Comparison of ENCODE assay signal across 4 cellular contexts in the genomic region with DNA sequence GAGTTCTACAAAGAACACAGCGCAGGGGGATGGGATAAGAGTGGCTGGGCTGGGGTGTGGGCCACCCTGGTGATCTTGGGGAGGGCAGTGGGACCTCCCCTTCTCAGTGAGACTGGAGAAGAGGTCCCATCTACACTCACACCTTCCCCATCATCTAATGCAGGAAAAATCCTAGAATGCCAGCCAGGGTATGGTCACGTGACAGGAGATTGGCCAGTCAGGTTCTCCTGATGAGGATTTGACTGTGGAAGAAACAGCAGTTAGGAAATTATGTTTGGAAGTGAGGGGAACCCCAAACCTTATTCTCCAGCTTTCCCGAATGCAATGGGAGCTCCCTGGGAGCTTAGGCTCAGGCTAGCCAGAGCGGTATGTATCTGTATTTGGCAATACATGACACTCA.
TF ChIP-seq lines count a peak whose summit lies in the region.

No MANE protein-coding gene starts in this region.

TF ChIP-seq in SK-N-SH, 30 proteins besides CTCF, POLR2A, EP300 and RAD21:
- TF ChIP-seq POLR2AphosphoS5 (IDR thresholded peaks at IDR 0.05; ENCODE audit: low read depth, low read length) (no peak), CHD2 (IDR thresholded peaks at IDR 0.05; ENCODE audit: low read length, partially characterized antibody) (no peak), ELF1 (IDR thresholded peaks at IDR 0.05) (no peak), MXI1 (IDR thresholded peaks at IDR 0.05; ENCODE audit: low read depth, low read length) (no peak)
- TF ChIP-seq, protein P1, sequence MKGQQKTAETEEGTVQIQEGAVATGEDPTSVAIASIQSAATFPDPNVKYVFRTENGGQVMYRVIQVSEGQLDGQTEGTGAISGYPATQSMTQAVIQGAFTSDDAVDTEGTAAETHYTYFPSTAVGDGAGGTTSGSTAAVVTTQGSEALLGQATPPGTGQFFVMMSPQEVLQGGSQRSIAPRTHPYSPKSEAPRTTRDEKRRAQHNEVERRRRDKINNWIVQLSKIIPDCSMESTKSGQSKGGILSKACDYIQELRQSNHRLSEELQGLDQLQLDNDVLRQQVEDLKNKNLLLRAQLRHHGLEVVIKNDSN (IDR thresholded peaks at IDR 0.05; ENCODE audit: borderline replicate concordance, low read depth) = peak; percentile 36; the same call in 1 of the 2 replicates
- TF ChIP-seq, protein P2, sequence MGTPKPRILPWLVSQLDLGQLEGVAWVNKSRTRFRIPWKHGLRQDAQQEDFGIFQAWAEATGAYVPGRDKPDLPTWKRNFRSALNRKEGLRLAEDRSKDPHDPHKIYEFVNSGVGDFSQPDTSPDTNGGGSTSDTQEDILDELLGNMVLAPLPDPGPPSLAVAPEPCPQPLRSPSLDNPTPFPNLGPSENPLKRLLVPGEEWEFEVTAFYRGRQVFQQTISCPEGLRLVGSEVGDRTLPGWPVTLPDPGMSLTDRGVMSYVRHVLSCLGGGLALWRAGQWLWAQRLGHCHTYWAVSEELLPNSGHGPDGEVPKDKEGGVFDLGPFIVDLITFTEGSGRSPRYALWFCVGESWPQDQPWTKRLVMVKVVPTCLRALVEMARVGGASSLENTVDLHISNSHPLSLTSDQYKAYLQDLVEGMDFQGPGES (IDR thresholded peaks at IDR 0.05; ENCODE audit: low read depth, low read length) = no peak
- TF ChIP-seq, protein P3, sequence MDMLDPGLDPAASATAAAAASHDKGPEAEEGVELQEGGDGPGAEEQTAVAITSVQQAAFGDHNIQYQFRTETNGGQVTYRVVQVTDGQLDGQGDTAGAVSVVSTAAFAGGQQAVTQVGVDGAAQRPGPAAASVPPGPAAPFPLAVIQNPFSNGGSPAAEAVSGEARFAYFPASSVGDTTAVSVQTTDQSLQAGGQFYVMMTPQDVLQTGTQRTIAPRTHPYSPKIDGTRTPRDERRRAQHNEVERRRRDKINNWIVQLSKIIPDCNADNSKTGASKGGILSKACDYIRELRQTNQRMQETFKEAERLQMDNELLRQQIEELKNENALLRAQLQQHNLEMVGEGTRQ (IDR thresholded peaks at IDR 0.05; ENCODE audit: borderline replicate concordance, low read depth, low read length) = no peak

TF ChIP-seq in SK-N-SH treated with all-trans-retinoic acid at 6 μM for 48 hours, 23 proteins besides CTCF, POLR2A, EP300 and RAD21 (continues in another document):
- no peak for TF ChIP-seq PPARA (CRISPR knock-in tag; IDR thresholded peaks at IDR 0.05; ENCODE audit: borderline replicate concordance)
- TF ChIP-seq, protein P4, sequence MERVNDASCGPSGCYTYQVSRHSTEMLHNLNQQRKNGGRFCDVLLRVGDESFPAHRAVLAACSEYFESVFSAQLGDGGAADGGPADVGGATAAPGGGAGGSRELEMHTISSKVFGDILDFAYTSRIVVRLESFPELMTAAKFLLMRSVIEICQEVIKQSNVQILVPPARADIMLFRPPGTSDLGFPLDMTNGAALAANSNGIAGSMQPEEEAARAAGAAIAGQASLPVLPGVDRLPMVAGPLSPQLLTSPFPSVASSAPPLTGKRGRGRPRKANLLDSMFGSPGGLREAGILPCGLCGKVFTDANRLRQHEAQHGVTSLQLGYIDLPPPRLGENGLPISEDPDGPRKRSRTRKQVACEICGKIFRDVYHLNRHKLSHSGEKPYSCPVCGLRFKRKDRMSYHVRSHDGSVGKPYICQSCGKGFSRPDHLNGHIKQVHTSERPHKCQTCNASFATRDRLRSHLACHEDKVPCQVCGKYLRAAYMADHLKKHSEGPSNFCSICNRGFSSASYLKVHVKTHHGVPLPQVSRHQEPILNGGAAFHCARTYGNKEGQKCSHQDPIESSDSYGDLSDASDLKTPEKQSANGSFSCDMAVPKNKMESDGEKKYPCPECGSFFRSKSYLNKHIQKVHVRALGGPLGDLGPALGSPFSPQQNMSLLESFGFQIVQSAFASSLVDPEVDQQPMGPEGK (CRISPR knock-in tag; IDR thresholded peaks at IDR 0.05; ENCODE audit: borderline replicate concordance) = no peak
- TF ChIP-seq ISL1 (CRISPR knock-in tag; IDR thresholded peaks at IDR 0.05) = no peak
- TF ChIP-seq, protein P5, sequence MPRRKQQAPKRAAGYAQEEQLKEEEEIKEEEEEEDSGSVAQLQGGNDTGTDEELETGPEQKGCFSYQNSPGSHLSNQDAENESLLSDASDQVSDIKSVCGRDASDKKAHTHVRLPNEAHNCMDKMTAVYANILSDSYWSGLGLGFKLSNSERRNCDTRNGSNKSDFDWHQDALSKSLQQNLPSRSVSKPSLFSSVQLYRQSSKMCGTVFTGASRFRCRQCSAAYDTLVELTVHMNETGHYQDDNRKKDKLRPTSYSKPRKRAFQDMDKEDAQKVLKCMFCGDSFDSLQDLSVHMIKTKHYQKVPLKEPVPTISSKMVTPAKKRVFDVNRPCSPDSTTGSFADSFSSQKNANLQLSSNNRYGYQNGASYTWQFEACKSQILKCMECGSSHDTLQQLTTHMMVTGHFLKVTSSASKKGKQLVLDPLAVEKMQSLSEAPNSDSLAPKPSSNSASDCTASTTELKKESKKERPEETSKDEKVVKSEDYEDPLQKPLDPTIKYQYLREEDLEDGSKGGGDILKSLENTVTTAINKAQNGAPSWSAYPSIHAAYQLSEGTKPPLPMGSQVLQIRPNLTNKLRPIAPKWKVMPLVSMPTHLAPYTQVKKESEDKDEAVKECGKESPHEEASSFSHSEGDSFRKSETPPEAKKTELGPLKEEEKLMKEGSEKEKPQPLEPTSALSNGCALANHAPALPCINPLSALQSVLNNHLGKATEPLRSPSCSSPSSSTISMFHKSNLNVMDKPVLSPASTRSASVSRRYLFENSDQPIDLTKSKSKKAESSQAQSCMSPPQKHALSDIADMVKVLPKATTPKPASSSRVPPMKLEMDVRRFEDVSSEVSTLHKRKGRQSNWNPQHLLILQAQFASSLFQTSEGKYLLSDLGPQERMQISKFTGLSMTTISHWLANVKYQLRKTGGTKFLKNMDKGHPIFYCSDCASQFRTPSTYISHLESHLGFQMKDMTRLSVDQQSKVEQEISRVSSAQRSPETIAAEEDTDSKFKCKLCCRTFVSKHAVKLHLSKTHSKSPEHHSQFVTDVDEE (CRISPR knock-in tag; IDR thresholded peaks at IDR 0.05) = no peak
- no peak for TF ChIP-seq ZC3H10 (CRISPR knock-in tag; IDR thresholded peaks at IDR 0.05)
- no peak for TF ChIP-seq ESRRG (CRISPR knock-in tag; IDR thresholded peaks at IDR 0.05)
- no peak for TF ChIP-seq ZNF8 (CRISPR knock-in tag; IDR thresholded peaks at IDR 0.05)
- no peak for TF ChIP-seq GLIS3 (CRISPR knock-in tag; IDR thresholded peaks at IDR 0.05)
- TF ChIP-seq RARB (CRISPR knock-in tag; IDR thresholded peaks at IDR 0.05) = no peak

TF ChIP-seq in IMR-90, 13 proteins besides CTCF, POLR2A, EP300 and RAD21:
- TF ChIP-seq, protein P6, sequence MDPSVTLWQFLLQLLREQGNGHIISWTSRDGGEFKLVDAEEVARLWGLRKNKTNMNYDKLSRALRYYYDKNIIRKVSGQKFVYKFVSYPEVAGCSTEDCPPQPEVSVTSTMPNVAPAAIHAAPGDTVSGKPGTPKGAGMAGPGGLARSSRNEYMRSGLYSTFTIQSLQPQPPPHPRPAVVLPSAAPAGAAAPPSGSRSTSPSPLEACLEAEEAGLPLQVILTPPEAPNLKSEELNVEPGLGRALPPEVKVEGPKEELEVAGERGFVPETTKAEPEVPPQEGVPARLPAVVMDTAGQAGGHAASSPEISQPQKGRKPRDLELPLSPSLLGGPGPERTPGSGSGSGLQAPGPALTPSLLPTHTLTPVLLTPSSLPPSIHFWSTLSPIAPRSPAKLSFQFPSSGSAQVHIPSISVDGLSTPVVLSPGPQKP (IDR thresholded peaks at IDR 0.05; ENCODE audit: borderline replicate concordance, low read depth, low read length) = no peak
- TF ChIP-seq, protein P3 (IDR thresholded peaks at IDR 0.05; ENCODE audit: low read depth, low read length) = peak; percentile 32; the same call in 1 of the 2 replicates
- TF ChIP-seq RCOR1 (IDR thresholded peaks at IDR 0.05; ENCODE audit: insufficient replicate concordance, low read length) = no peak
- no peak for TF ChIP-seq CEBPB (IDR thresholded peaks at IDR 0.05; ENCODE audit: low read depth, low read length)

TF ChIP-seq in GM12878, 131 proteins besides CTCF, POLR2A, EP300 and RAD21:
- TF ChIP-seq, protein P1 (IDR thresholded peaks at IDR 0.05; ENCODE audit: borderline replicate concordance, extremely low read length, insufficient read depth, low read depth, low read length) = peak; percentile 11
- 0 out of 2 replicates have a peak, but pooled peaks have one; percentile 21 for TF ChIP-seq RAD51 (IDR thresholded peaks at IDR 0.05)
- no peak for TF ChIP-seq ZNF207 (IDR thresholded peaks at IDR 0.05; ENCODE audit: borderline replicate concordance)
